Comparison of ENCODE assay signal across 8 cellular contexts in genomic region chr6:3748208-3748701, GRCh38. TPM values are rescaled to one million over a fixed set of nuclear protein-coding genes. Genes with fewer than 3 reads are reported as not detected.
A peak's percentile ranks its signal among the peaks of the same experiment; 100 is the strongest.
DNase-seq lines count a peak whose midpoint lies in the region; ATAC-seq, FAIRE-seq and TF ChIP-seq lines count a peak whose summit lies in the region.

No MANE protein-coding gene starts in this region.

- BruUV-seq in Calu3 (replicated peaks; lab: Mats Ljungman, UMichigan) (no TSS peak), K562 (replicated peaks; lab: Mats Ljungman, UMichigan) (no TSS peak)

- no peak for FAIRE-seq in RCC 7860 (lab: Jason Lieb, UNC)
- peak; percentile 93 for FAIRE-seq in K562 (lab: Jason Lieb, UNC)

- H3K4me1 ChIP-seq in K562 (replicated peaks in 1 of 2; ENCODE audit: control insufficient read depth in 2 of 2, insufficient read depth in 2 of 2, low read length in 2 of 2): peaks cover 5 to 26% of the 10 kb centered on the region in 2 experiments; a peak in 4 of 5 replicates

- peak overlapping the region; percentile 67 for H3K4me3 ChIP-seq in HFF-Myc (replicated peaks; ENCODE audit: low read depth, low read length)
- no peak overlapping the region for H3K4me3 ChIP-seq in K562

- H3K9ac ChIP-seq in K562 (ENCODE audit: insufficient read depth in 1 of 2, low read depth in 2 of 2, low read length in 2 of 2): no peak overlapping the region

- peak; percentile 15 for TF ChIP-seq CTCF in Calu3 (IDR thresholded peaks at IDR 0.05; ENCODE audit: unreplicated experiment)
- peak; percentile 83 for TF ChIP-seq CTCF in HFF-Myc (IDR thresholded peaks at IDR 0.05; ENCODE audit: low read depth, low read length, missing control alignments)
- peak; percentile 82 to 86 (median 85) for TF ChIP-seq CTCF in K562 (IDR thresholded peaks at IDR 0.05 in 2 of 3, conservative IDR thresholded peaks at IDR 0.05 in 1 of 3; ENCODE audit: insufficient read depth in 2 of 3, low read depth in 1 of 3, low read length in 3 of 3)

- H3K27me3 ChIP-seq in K562 (ENCODE audit: control insufficient read depth in 2 of 2, insufficient read depth in 2 of 2, low read length in 2 of 2): peaks cover 30 to 84% of the 10 kb centered on the region in 2 experiments; a peak in 4 of 5 replicates

- peaks cover 5% of the 10 kb centered on the region for H4K20me1 ChIP-seq in K562 (replicated peaks; ENCODE audit: control insufficient read depth, insufficient read depth, low read length)

- H3K36me3 ChIP-seq in K562 (ENCODE audit: control insufficient read depth, insufficient read depth, low read length): no peaks in the 10 kb centered on the region

- H3K27me3 Mint-ChIP-seq in Calu3 (ENCODE audit: unreplicated experiment): no peaks in the 10 kb centered on the region

- H2AFZ ChIP-seq in K562 (ENCODE audit: low read depth, low read length): no peak overlapping the region

- peak; percentile 78 to 89 for TF ChIP-seq RAD21 in K562 (CRISPR knock-in tag; conservative IDR thresholded peaks at IDR 0.05 in 1 of 2, IDR thresholded peaks at IDR 0.05 in 1 of 2)

- no peak for TF ChIP-seq POLR2A in K562 (conservative IDR thresholded peaks at IDR 0.05)

- DNase-seq in Calu3 (peak; percentile 70), HFF-Myc (ENCODE audit: extremely low read depth, low read depth) (peak; percentile 70), RCC 7860 (ENCODE audit: low spot score) (peak; percentile 73), K562 (ENCODE audit: extremely low read depth in 1 of 4, low spot score in 3 of 4) (peak; percentile 79 to 87 (median 80)), iPS-NIHi11 (ENCODE audit: low spot score) (peak; percentile 75), NCI-H1436 treated with DMSO at 0.1 percent for 48 hours (lab: John Stamatoyannopoulos, UW) (no peak)
- peak; percentile 26 for DNase-seq in stimulated activated CD4-positive, alpha-beta T cell treated with anti-CD3 and anti-CD28 coated beads, Interleukin-12 subunit alpha, Interleukin-12 subunit beta, amount 100 ng/mL, for 4 hours

- TF ChIP-seq EP300 in K562 (IDR thresholded peaks at IDR 0.05; ENCODE audit: low read length): no peak

- 10% methylated on average over 10 of the region's 10 CpGs for WGBS in K562 (ENCODE audit: insufficient coverage, low coverage, missing lambda C conversion rate)

- H3K27ac ChIP-seq in K562 (ENCODE audit: extremely low read depth, low read depth, low read length): no peak overlapping the region

- H3K27ac Mint-ChIP-seq in Calu3 (ENCODE audit: unreplicated experiment): peak overlapping the region; percentile 65

- H3K36me3 Mint-ChIP-seq in Calu3 (ENCODE audit: insufficient read depth, unreplicated experiment): peaks cover 53% of the 10 kb centered on the region

- no peaks in the 10 kb centered on the region for H3K9me3 ChIP-seq in K562 (replicated peaks; ENCODE audit: control insufficient read depth, insufficient read depth, low read depth, low read length)

- peak overlapping the region; percentile 85 for H3K4me3 Mint-ChIP-seq in Calu3 (ENCODE audit: low read depth, unreplicated experiment)

- no peaks in the 10 kb centered on the region for H3K9me1 ChIP-seq in K562 (ENCODE audit: control insufficient read depth, insufficient read depth, low read length)

- CTCF ChIA-PET in Calu3 (lab: Charles Lee) (interaction anchor here (0.6 to 2.5 kb wide), 4 partner anchors 101 to 240 kb away, joined by 3 to 14 read pairs (median 8); partner anchors contain the start of gene FAM50B), K562 (lab: Yijun Ruan, JAX; ENCODE audit: low intra/inter-chr PET ratio) (interaction anchor here (0.7 to 2.6 kb wide), 5 partner anchors 77 to 262 kb away, joined by 3 to 18 read pairs (median 7); no protein-coding TSS in a partner anchor)

- H3K4me1 Mint-ChIP-seq in Calu3 (ENCODE audit: low read depth, unreplicated experiment): peaks cover 34% of the 10 kb centered on the region

- no peaks in the 10 kb centered on the region for H3K79me2 ChIP-seq in K562 (ENCODE audit: control insufficient read depth, insufficient read depth, low read length)

- intact Hi-C loops in Calu3 (cut with micrococcal nuclease; ENCODE audit: unreplicated experiment): loop anchor here (1.0 to 10.0 kb wide), 3 partner anchors 79 to 407 kb away; no protein-coding TSS in a partner anchor
- intact Hi-C loops in K562 (cut with micrococcal nuclease): loop anchor here (1.0 to 5.0 kb wide), 3 partner anchors 77 to 185 kb away; no protein-coding TSS in a partner anchor

- POLR2A ChIA-PET in K562 (lab: Yijun Ruan, JAX): interaction anchor here (0.8 to 1.0 kb wide), 3 partner anchors 220 to 270 kb away, joined by 3 read pairs; no protein-coding TSS in a partner anchor

- no peaks in the 10 kb centered on the region for H3K9me3 Mint-ChIP-seq in Calu3 (ENCODE audit: low read depth, unreplicated experiment)

- in situ Hi-C loops in K562 (cut with MboI): loop anchor here (5.0 to 10.0 kb wide), 3 partner anchors 184 to 427 kb away; no protein-coding TSS in a partner anchor

- ATAC-seq in K562 (peak; percentile 93), HG02938 (IDR thresholded peaks at IDR 0.05; ENCODE audit: unreplicated experiment) (no peak)

- no peak overlapping the region for H3K4me2 ChIP-seq in K562 (ENCODE audit: insufficient read depth, low read length)

TF ChIP-seq in K562, 482 proteins besides CTCF, POLR2A, EP300 and RAD21 (continues in another document):
- no peak for TF ChIP-seq NFE2 (IDR thresholded peaks at IDR 0.05; ENCODE audit: low read depth)
- TF ChIP-seq JUND (IDR thresholded peaks at IDR 0.05; ENCODE audit: borderline replicate concordance, low read depth, low read length): peak; percentile 45; the same call in 1 of the 2 replicates
- no peak; the same call in 2 of the 3 replicates for TF ChIP-seq JUND (tag; IDR thresholded peaks at IDR 0.05; ENCODE audit: borderline replicate concordance, low read depth, low read length)
- no peak for TF ChIP-seq ESRRA (IDR thresholded peaks at IDR 0.05; ENCODE audit: borderline replicate concordance, low read depth)
- TF ChIP-seq NRF1 (conservative IDR thresholded peaks at IDR 0.05 in 1 of 2, IDR thresholded peaks at IDR 0.05 in 1 of 2): peak in 1 of 2 experiments; percentile 22; a peak in 1 of 4 replicates
- TF ChIP-seq PTTG1 (tag; IDR thresholded peaks at IDR 0.05; ENCODE audit: low read depth): no peak
- TF ChIP-seq RCOR1 (IDR thresholded peaks at IDR 0.05; ENCODE audit: borderline replicate concordance in 1 of 2, low read depth in 2 of 2, low read length in 2 of 2): peak in 1 of 2 experiments; percentile 59; a peak in 2 of 4 replicates
- TF ChIP-seq, protein P1, sequence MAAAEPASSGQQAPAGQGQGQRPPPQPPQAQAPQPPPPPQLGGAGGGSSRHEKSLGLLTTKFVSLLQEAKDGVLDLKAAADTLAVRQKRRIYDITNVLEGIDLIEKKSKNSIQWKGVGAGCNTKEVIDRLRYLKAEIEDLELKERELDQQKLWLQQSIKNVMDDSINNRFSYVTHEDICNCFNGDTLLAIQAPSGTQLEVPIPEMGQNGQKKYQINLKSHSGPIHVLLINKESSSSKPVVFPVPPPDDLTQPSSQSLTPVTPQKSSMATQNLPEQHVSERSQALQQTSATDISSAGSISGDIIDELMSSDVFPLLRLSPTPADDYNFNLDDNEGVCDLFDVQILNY (CRISPR knock-in tag; IDR thresholded peaks at IDR 0.05): no peak
- peak; percentile 78 for TF ChIP-seq PKNOX1 (IDR thresholded peaks at IDR 0.05)
- TF ChIP-seq MEIS2 (IDR thresholded peaks at IDR 0.05; ENCODE audit: partially characterized antibody): peak; percentile 47
- TF ChIP-seq ZFP36 (IDR thresholded peaks at IDR 0.05; ENCODE audit: low read depth, low read length, partially characterized antibody): peak; percentile 26
- TF ChIP-seq PHB (CRISPR knock-in tag; IDR thresholded peaks at IDR 0.05): no peak

RNA-seq across cellular contexts. Expression of gene PXDC1, which starts 3.3 kb away (rescaled TPM):
- total RNA-seq in Calu3 (2022) (15.0 and 18.2 TPM in 2 replicates), K562 (2014; rRNA removed) (0.08 TPM in 1 of 2 replicates, not detected in the other), K562 (2014; rRNA removed; fragmentation: Illumina TruSeq; extraction: Trizol) (not detected in 2 replicates), K562 (2015; rRNA removed; fragmentation: Illumina TruSeq; extraction: Trizol) (0.11 TPM in 1 of 2 replicates, not detected in the other), K562 (2021) (0.20 and 0.33 TPM in 2 replicates)
- total RNA-seq in K562 (2011; cell fraction: chromatin; rRNA removed; ENCODE audit: low replicate concordance): not detected in 2 replicates
- 0.17 TPM in 1 of 2 replicates, not detected in the other for total RNA-seq in K562 (2011; cell fraction: nucleolus; rRNA removed)
- not detected in 2 replicates for total RNA-seq in K562 (2011; cell fraction: nucleoplasm; rRNA removed)
- polyA plus RNA-seq in K562 (2011; rRNA removed) (0.08 and 0.22 TPM in 2 replicates), K562 (2014; fragmentation: Illumina TruSeq; extraction: Trizol) (0.08 and 0.10 TPM in 2 replicates), K562 (2014; fragmentation: Nextera tagmentation; extraction: Ambion mirVana) (not detected), K562 (2014; rRNA removed) (0.09 and 0.12 TPM in 2 replicates)
- polyA plus RNA-seq in K562 (2011; cell fraction: cytosol; rRNA removed): 0.24 TPM in 1 of 2 replicates, not detected in the other
- polyA plus RNA-seq in K562 (2011; cell fraction: nucleus; rRNA removed): 0.31 TPM in 1 of 2 replicates, not detected in the other
- polyA plus RNA-seq in K562 (2012): 0.12 and 0.47 TPM in 2 replicates
- not detected in 2 replicates for polyA minus RNA-seq in K562 (2011; rRNA and poly(A)+ RNA removed)
- polyA minus RNA-seq in K562 (2011; cell fraction: cytosol; rRNA and poly(A)+ RNA removed): not detected in 2 replicates
- 0.27 TPM in 1 of 2 replicates, not detected in the other for polyA minus RNA-seq in K562 (2011; cell fraction: nucleus; rRNA and poly(A)+ RNA removed)

Comparison
In these comparisons a context has a peak if more than half of its experiments do, and no peak if none do; other contexts are left out.
1. CTCF ChIP-seq: peak in every context shown above with its lines; median percentile 85 in K562; 83 in HFF-Myc; 15 in Calu3.
2. RNA of gene PXDC1, which starts 3.3 kb away (total RNA-seq): 15.0 to 18.2 TPM in Calu3; 0.08 to 0.33 TPM in K562; every median in the first group is over 10 times any median in the second.